ENCODE assay signal across 7 cellular contexts in genomic region chr15:90200534-90201139, GRCh38. TPM values are rescaled to one million over a fixed set of nuclear protein-coding genes. Genes with fewer than 3 reads are reported as not detected.
DNase-seq lines count a peak whose midpoint lies in the region; ATAC-seq and TF ChIP-seq lines count a peak whose summit lies in the region.

No MANE protein-coding gene starts in this region.

- in situ Hi-C loops in ACHN (cut with HindIII; ENCODE audit: low pct_ligation_motif_present, low pct_unique_long_range_greater_than_20kb, low sequenced_read_pairs), result no loop called here

- H3K27me3 ChIP-seq in mucosa of rectum (ENCODE audit: control insufficient read depth in 2 of 2, insufficient read depth in 2 of 2, low read length in 2 of 2), result no peaks in the 10 kb centered on the region

- peak overlapping the region; percentile 79 for H3K4me3 Mint-ChIP-seq in chondrocyte (ENCODE audit: unreplicated experiment)

- peaks cover 16 to 25% of the 10 kb centered on the region in 2 donors for H3K4me1 ChIP-seq in mucosa of rectum (ENCODE audit: control insufficient read depth in 2 of 2, insufficient read depth in 2 of 2, low read length in 2 of 2)

- peaks cover 19% of the 10 kb centered on the region for H3K4me1 Mint-ChIP-seq in chondrocyte (ENCODE audit: low read depth)

- no peaks in the 10 kb centered on the region for H3K36me3 Mint-ChIP-seq in chondrocyte (ENCODE audit: low read depth)

- peak overlapping the region; percentile 81 to 83 for H3K27ac ChIP-seq in mucosa of rectum (ENCODE audit: low read depth in 2 of 2, low read length in 2 of 2)

- H3K27ac Mint-ChIP-seq in chondrocyte (ENCODE audit: unreplicated experiment), result no peak overlapping the region

- DNase-seq in HuH-7.5 (ENCODE audit: low spot score) (peak; percentile 66), chondrocyte (ENCODE audit: low spot score) (no peak), ACHN (no peak), NCI-H1092 (lab: John Stamatoyannopoulos, UW) (no peak), amniotic stem cell (lab: John Stamatoyannopoulos, UW) (no peak)

- peak; percentile 15 for ATAC-seq in GM19455 (IDR thresholded peaks at IDR 0.05; ENCODE audit: unreplicated experiment)

- H3K4me3 ChIP-seq in mucosa of rectum (ENCODE audit: low read length in 2 of 2), result peak overlapping the region; percentile 75 to 78

- H3K27me3 Mint-ChIP-seq in chondrocyte (ENCODE audit: low read depth), result no peaks in the 10 kb centered on the region

- no peaks in the 10 kb centered on the region for H3K9me3 Mint-ChIP-seq in chondrocyte (ENCODE audit: low read depth)

- no peaks in the 10 kb centered on the region for H3K9me3 ChIP-seq in mucosa of rectum (ENCODE audit: control insufficient read depth in 2 of 2, low read length in 2 of 2)

- peaks cover 4 to 10% of the 10 kb centered on the region in 2 donors for H3K36me3 ChIP-seq in mucosa of rectum (ENCODE audit: control insufficient read depth in 2 of 2, insufficient read depth in 2 of 2, low read length in 2 of 2)

- H3K9ac ChIP-seq in mucosa of rectum (ENCODE audit: low read depth in 1 of 2, low read length in 2 of 2), result peak overlapping the region; percentile 72 to 89

- TF ChIP-seq CTCF in chondrocyte (IDR thresholded peaks at IDR 0.05), result no peak

RNA-seq across cellular contexts. Expression of gene SEMA4B, which starts 0.5 kb away (rescaled TPM):
- total RNA-seq in chondrocyte, result 6.7 to 10.5 TPM (median 9.2 TPM) in 3 replicates

RNA-seq across cellular contexts. Expression of gene CIB1, which starts 33.1 kb away (rescaled TPM):
- total RNA-seq in chondrocyte, result 40.2 to 42.4 TPM (median 40.9 TPM) in 3 replicates

RNA-seq across cellular contexts. Expression of gene GDPGP1, which starts 33.4 kb away (rescaled TPM):
- 4.8 to 5.8 TPM (median 5.5 TPM) in 3 replicates for total RNA-seq in chondrocyte

RNA-seq across cellular contexts. Expression of gene TTLL13, which starts 48.7 kb away (rescaled TPM):
- 0.69 TPM in 1 of 3 replicates, not detected in the others for total RNA-seq in chondrocyte
